ENCODE assay signal across 19 cellular contexts in genomic region chr9:19648672-19649071, GRCh38.
"Had no signal": no experiment of that assay in that cellular context is flagged by ENCODE, and none has a peak within 500 bp of the region (broad histone marks: within the 10 kb centered on the region; RNA-seq: fewer than 3 reads in every experiment).

No MANE protein-coding gene starts in this region.

- H3K27ac ChIP-seq: colonic mucosa, gastrocnemius medialis, left lung, pancreas, suprapubic skin, thyroid gland had no signal

- H3K27me3 ChIP-seq: colonic mucosa, gastrocnemius medialis, left lung, pancreas, suprapubic skin, thyroid gland had no signal

- H3K4me1 ChIP-seq: colonic mucosa, gastrocnemius medialis, left lung, pancreas, suprapubic skin, thyroid gland had no signal

- H3K9me3 ChIP-seq: colonic mucosa, gastrocnemius medialis, left lung, pancreas, suprapubic skin, thyroid gland had no signal

- H3K36me3 ChIP-seq: colonic mucosa, gastrocnemius medialis, left lung, pancreas, suprapubic skin, thyroid gland had no signal

- ATAC-seq: esophagus mucosa, gastrocnemius medialis, left lung, pancreas, right cardiac atrium had no signal

- H3K4me3 ChIP-seq: colonic mucosa, gastrocnemius medialis, left lung, lung, pancreas, smooth muscle cell, suprapubic skin, thyroid gland had no signal

- DNase-seq: colonic mucosa; dermis blood vessel endothelial cell; effector CD8-positive, alpha-beta T cell; gastrocnemius medialis; immature natural killer cell; left lung; mesenchymal stem cell; midbrain; naive B cell; occipital lobe; pancreas; right cardiac atrium; stimulated activated CD4-positive, alpha-beta T cell treated with anti-CD3 and anti-CD28 coated beads, Interleukin-2, amount 100 ng/mL, for 48 hours; stimulated activated naive CD4-positive, alpha-beta T cell treated with Interleukin-2 at 50 U/mL for 16 hours; thyroid gland had no signal
